ENCODE assay signal across 18 cellular contexts in genomic region chr6:43736844-43737243, GRCh38. TPM values are rescaled to one million over a fixed set of nuclear protein-coding genes. Genes with fewer than 3 reads are reported as not detected.
DNase-seq lines count a peak whose midpoint lies in the region; ATAC-seq and TF ChIP-seq lines count a peak whose summit lies in the region.
"Had no signal": no experiment of that assay in that cellular context is flagged by ENCODE, and none has a peak within 500 bp of the region (broad histone marks: within the 10 kb centered on the region; RNA-seq: fewer than 3 reads in every experiment).

No MANE protein-coding gene starts in this region.

- TF ChIP-seq RAD21 in SK-N-SH (IDR thresholded peaks at IDR 0.05; ENCODE audit: low read length), result no peak

- H3K4me1 ChIP-seq in SK-N-SH (ENCODE audit: control insufficient read depth in 1 of 2, insufficient read depth in 2 of 2, low read depth in 1 of 2, low read length in 1 of 2), result peaks cover 0 to 22% of the 10 kb centered on the region in 2 experiments; a peak in 1 of 4 replicates
- H3K4me1 ChIP-seq in suprapubic skin, result peaks cover 4% of the 10 kb centered on the region
- H3K4me1 ChIP-seq: SJSA1 had no signal

- H3K27me3 Mint-ChIP-seq in T-helper 17 cell, result no peaks in the 10 kb centered on the region
- H3K27me3 Mint-ChIP-seq: CD4-positive, alpha-beta memory T cell had no signal

- TF ChIP-seq CTCF in SK-N-SH (IDR thresholded peaks at IDR 0.05) (no peak), suprapubic skin (IDR thresholded peaks at IDR 0.05) (no peak)

- H3K27ac ChIP-seq in SK-N-SH (ENCODE audit: low read depth in 2 of 2, low read length in 1 of 2) (no peak overlapping the region), epithelial cell of prostate (peak overlapping the region; percentile 97), suprapubic skin (no peak overlapping the region)
- H3K27ac ChIP-seq: 22Rv1, HL-60, SJSA1 had no signal

- H4K20me1 ChIP-seq in SK-N-SH (ENCODE audit: insufficient read depth), result no peaks in the 10 kb centered on the region

- ATAC-seq in SK-N-SH treated with all-trans-retinoic acid at 6 μM for 48 hours (no peak), T-helper 17 cell (no peak)

- H3K27me3 ChIP-seq in SK-N-SH (ENCODE audit: insufficient read depth) (no peaks in the 10 kb centered on the region), suprapubic skin (no peaks in the 10 kb centered on the region)
- H3K27me3 ChIP-seq: BE2C, SJSA1 had no signal

- H3K4me3 ChIP-seq in SK-N-SH (ENCODE audit: low read depth in 2 of 2, low read length in 1 of 2) (no peak overlapping the region), suprapubic skin (no peak overlapping the region)
- H3K4me3 ChIP-seq: SJSA1 had no signal

- no peak overlapping the region for H2AFZ ChIP-seq in SK-N-SH (ENCODE audit: low read depth)

- peak overlapping the region; percentile 88 for H3K27ac Mint-ChIP-seq in T-helper 17 cell

- TF ChIP-seq EP300 in SK-N-SH (IDR thresholded peaks at IDR 0.05; ENCODE audit: borderline replicate concordance in 1 of 2, low read depth in 1 of 2, low read length in 1 of 2) (no peak), suprapubic skin (IDR thresholded peaks at IDR 0.05) (no peak)

- POLR2A ChIA-PET in SK-N-SH (lab: Yijun Ruan, JAX), result no interaction called here

- H3K36me3 ChIP-seq in SK-N-SH (replicated peaks in 1 of 2; ENCODE audit: control insufficient read depth in 1 of 2, insufficient read depth in 2 of 2, low read length in 1 of 2), result no peaks in the 10 kb centered on the region
- H3K36me3 ChIP-seq in suprapubic skin, result no peaks in the 10 kb centered on the region
- H3K36me3 ChIP-seq: BE2C, SJSA1 had no signal

- peaks cover 17% of the 10 kb centered on the region for H3K4me1 Mint-ChIP-seq in T-helper 17 cell

- H3F3A ChIP-seq in SK-N-SH (replicated peaks; ENCODE audit: insufficient read depth), result no peaks in the 10 kb centered on the region

- H3K9me3 ChIP-seq in SK-N-SH (no peaks in the 10 kb centered on the region), T-helper 17 cell (ENCODE audit: control insufficient read depth, low read length, poor library complexity, severe bottlenecking) (no peaks in the 10 kb centered on the region), suprapubic skin (peaks cover 4% of the 10 kb centered on the region)
- H3K9me3 ChIP-seq: BE2C, SJSA1 had no signal

- H3K9me2 ChIP-seq in SK-N-SH, result no peaks in the 10 kb centered on the region

- H3K9ac ChIP-seq in SK-N-SH, result no peak overlapping the region

- in situ Hi-C loops in ACHN (cut with HindIII; ENCODE audit: low pct_ligation_motif_present, low pct_unique_long_range_greater_than_20kb, low sequenced_read_pairs), result no loop called here

- peak; percentile 7 for DNase-seq in SK-N-SH
- no peak for DNase-seq in T-helper 17 cell
- no peak for DNase-seq in epithelial cell of prostate (ENCODE audit: low read depth, low spot score)
- DNase-seq in suprapubic skin (ENCODE audit: low spot score in 2 of 2), result peak; percentile 36 to 59
- no peak for DNase-seq in kidney tubule cell (ENCODE audit: low spot score)
- no peak for DNase-seq in ACHN
- no peak for DNase-seq in retina
- DNase-seq: BE2C; CD4-positive, alpha-beta memory T cell; NCI-H1417 treated with DMSO at 0.1 percent for 48 hours; NCI-H2029; NCI-H2171; NCI-H774; PC-3 had no signal

- no peak overlapping the region for H3K4me2 ChIP-seq in SK-N-SH

- WGBS in SK-N-SH (ENCODE audit: low lambda C conversion rate), result 38% methylated on average over 1 of the region's 2 CpGs
- WGBS in suprapubic skin, result 67% methylated on average over 1 of the region's 2 CpGs

- no peak for TF ChIP-seq POLR2A in suprapubic skin (IDR thresholded peaks at IDR 0.05)

- H3K36me3 Mint-ChIP-seq in T-helper 17 cell (ENCODE audit: low read depth), result no peaks in the 10 kb centered on the region
- H3K36me3 Mint-ChIP-seq: CD4-positive, alpha-beta memory T cell had no signal

- H3K79me2 ChIP-seq in SK-N-SH (ENCODE audit: insufficient read depth), result no peaks in the 10 kb centered on the region

- no peak overlapping the region for H3K4me3 Mint-ChIP-seq in T-helper 17 cell
- H3K4me3 Mint-ChIP-seq: CD4-positive, alpha-beta memory T cell had no signal

- CTCF ChIA-PET in SK-N-SH (lab: Yijun Ruan, JAX), result interaction anchor here (1.0 to 2.7 kb wide), 3 partner anchors 32 to 342 kb away, joined by 3 to 8 read pairs (median 6); partner anchors contain the start of gene VEGFA

TF ChIP-seq in SK-N-SH, 30 proteins besides CTCF, POLR2A, EP300 and RAD21:
- TF ChIP-seq FOSL2 (IDR thresholded peaks at IDR 0.05; ENCODE audit: borderline replicate concordance, low read depth) (no peak), RFX5 (IDR thresholded peaks at IDR 0.05; ENCODE audit: low read length) (no peak), EZH2phosphoT487 (IDR thresholded peaks at IDR 0.05; ENCODE audit: borderline replicate concordance, low read depth) (no peak), RCOR1 (IDR thresholded peaks at IDR 0.05; ENCODE audit: low read length) (no peak), GATA2 (CRISPR knock-in tag; IDR thresholded peaks at IDR 0.05) (no peak)
- TF ChIP-seq, protein P1, sequence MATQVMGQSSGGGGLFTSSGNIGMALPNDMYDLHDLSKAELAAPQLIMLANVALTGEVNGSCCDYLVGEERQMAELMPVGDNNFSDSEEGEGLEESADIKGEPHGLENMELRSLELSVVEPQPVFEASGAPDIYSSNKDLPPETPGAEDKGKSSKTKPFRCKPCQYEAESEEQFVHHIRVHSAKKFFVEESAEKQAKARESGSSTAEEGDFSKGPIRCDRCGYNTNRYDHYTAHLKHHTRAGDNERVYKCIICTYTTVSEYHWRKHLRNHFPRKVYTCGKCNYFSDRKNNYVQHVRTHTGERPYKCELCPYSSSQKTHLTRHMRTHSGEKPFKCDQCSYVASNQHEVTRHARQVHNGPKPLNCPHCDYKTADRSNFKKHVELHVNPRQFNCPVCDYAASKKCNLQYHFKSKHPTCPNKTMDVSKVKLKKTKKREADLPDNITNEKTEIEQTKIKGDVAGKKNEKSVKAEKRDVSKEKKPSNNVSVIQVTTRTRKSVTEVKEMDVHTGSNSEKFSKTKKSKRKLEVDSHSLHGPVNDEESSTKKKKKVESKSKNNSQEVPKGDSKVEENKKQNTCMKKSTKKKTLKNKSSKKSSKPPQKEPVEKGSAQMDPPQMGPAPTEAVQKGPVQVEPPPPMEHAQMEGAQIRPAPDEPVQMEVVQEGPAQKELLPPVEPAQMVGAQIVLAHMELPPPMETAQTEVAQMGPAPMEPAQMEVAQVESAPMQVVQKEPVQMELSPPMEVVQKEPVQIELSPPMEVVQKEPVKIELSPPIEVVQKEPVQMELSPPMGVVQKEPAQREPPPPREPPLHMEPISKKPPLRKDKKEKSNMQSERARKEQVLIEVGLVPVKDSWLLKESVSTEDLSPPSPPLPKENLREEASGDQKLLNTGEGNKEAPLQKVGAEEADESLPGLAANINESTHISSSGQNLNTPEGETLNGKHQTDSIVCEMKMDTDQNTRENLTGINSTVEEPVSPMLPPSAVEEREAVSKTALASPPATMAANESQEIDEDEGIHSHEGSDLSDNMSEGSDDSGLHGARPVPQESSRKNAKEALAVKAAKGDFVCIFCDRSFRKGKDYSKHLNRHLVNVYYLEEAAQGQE (IDR thresholded peaks at IDR 0.05; ENCODE audit: low read depth, low read length), result no peak

TF ChIP-seq in SK-N-SH treated with all-trans-retinoic acid at 6 μM for 48 hours, 23 proteins besides CTCF, POLR2A, EP300 and RAD21 (continues in another document):
- TF ChIP-seq OSR1 (CRISPR knock-in tag; IDR thresholded peaks at IDR 0.05), result no peak
- no peak for TF ChIP-seq CSDC2 (CRISPR knock-in tag; IDR thresholded peaks at IDR 0.05)
- no peak for TF ChIP-seq GLIS3 (CRISPR knock-in tag; IDR thresholded peaks at IDR 0.05)
- TF ChIP-seq POU6F1 (CRISPR knock-in tag; IDR thresholded peaks at IDR 0.05; ENCODE audit: borderline replicate concordance, low read depth), result no peak
- no peak for TF ChIP-seq ESRRG (CRISPR knock-in tag; IDR thresholded peaks at IDR 0.05)
- no peak for TF ChIP-seq ISL1 (CRISPR knock-in tag; IDR thresholded peaks at IDR 0.05)
- TF ChIP-seq, protein P2, sequence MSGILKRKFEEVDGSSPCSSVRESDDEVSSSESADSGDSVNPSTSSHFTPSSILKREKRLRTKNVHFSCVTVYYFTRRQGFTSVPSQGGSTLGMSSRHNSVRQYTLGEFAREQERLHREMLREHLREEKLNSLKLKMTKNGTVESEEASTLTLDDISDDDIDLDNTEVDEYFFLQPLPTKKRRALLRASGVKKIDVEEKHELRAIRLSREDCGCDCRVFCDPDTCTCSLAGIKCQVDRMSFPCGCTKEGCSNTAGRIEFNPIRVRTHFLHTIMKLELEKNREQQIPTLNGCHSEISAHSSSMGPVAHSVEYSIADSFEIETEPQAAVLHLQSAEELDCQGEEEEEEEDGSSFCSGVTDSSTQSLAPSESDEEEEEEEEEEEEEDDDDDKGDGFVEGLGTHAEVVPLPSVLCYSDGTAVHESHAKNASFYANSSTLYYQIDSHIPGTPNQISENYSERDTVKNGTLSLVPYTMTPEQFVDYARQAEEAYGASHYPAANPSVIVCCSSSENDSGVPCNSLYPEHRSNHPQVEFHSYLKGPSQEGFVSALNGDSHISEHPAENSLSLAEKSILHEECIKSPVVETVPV (CRISPR knock-in tag; IDR thresholded peaks at IDR 0.05), result no peak
- no peak for TF ChIP-seq ZFP30 (CRISPR knock-in tag; IDR thresholded peaks at IDR 0.05)
- TF ChIP-seq PPARA (CRISPR knock-in tag; IDR thresholded peaks at IDR 0.05; ENCODE audit: borderline replicate concordance), result no peak
- TF ChIP-seq TCF4 (CRISPR knock-in tag; IDR thresholded peaks at IDR 0.05; ENCODE audit: borderline replicate concordance), result no peak

RNA-seq across cellular contexts. Expression of gene VEGFA, which starts 33.2 kb away (rescaled TPM):
- polyA plus RNA-seq in SK-N-SH (2012; rRNA removed), result 81.0 and 130 TPM in 2 replicates
- polyA plus RNA-seq in SK-N-SH (2012; cell fraction: cytosol; rRNA removed), result 42.6 and 66.6 TPM in 2 replicates
- 412 and 501 TPM in 2 replicates for polyA plus RNA-seq in SK-N-SH (2012; cell fraction: nucleus; rRNA removed)
- total RNA-seq in T-helper 17 cell (1 to 10 TPM; 5.6 to 6.3 TPM), suprapubic skin (100 to 1,000 TPM in 1 of 4 donors, 10 to 100 TPM in 3; 25.4 to 147 (median 43.6) TPM)
- polyA plus RNA-seq: CD4-positive, alpha-beta memory T cell had no signal

RNA-seq across cellular contexts. Expression of gene MRPS18A, which starts 49.3 kb away (rescaled TPM):
- polyA plus RNA-seq in SK-N-SH (2012; rRNA removed), result 56.9 and 57.0 TPM in 2 replicates
- polyA plus RNA-seq in SK-N-SH (2012; cell fraction: cytosol; rRNA removed), result 31.9 and 44.3 TPM in 2 replicates
- 33.1 and 37.4 TPM in 2 replicates for polyA plus RNA-seq in SK-N-SH (2012; cell fraction: nucleus; rRNA removed)
- total RNA-seq in T-helper 17 cell (10 to 100 TPM; 24.2 to 29.8 TPM), suprapubic skin (10 to 100 TPM; 43.6 to 59.0 (median 48.6) TPM)

Comparison
In these comparisons a context has a peak if more than half of its experiments do, and no peak if none do; other contexts are left out.
1. DNase-seq: peak in SK-N-SH (single experiment) and suprapubic skin (2 of 2); none in T-helper 17 cell (0 of 3), epithelial cell of prostate (single experiment), kidney tubule cell (single experiment), ACHN (single experiment) and retina (single experiment).